14 cellular contexts compared by ENCODE assay signal in the genomic region with DNA sequence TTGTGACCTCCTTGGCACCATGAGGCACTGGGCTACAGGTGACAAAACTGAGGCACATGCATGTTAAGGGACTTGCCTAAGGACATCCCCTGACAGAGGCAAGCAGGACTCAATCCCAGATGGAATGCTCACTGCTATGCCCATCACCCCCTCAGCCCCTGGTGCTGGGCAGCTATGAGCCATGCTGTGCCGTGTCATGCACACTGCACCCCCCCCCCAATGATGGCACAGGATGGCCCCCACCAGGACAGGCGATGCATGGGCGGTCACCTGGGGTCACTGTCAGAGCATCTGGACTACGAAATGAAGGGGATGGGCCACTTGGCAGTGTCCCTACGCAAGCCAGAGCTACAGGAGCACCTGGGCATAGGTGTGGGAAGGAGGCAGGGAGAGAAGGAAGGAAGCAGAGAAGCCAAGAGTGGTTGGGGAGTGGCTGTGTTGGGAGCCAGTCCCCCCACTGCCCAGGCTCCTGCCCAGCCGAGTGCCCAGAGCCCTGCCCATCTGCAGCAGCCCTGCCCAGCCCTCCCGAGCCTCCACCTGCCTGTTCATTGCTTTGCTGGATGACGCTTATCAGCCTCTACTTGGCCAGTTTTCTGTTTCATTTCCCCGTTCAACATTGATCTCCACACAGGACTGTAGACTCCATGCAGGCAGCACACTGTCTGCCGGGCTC.
A peak's percentile ranks its signal among the peaks of the same experiment; 100 is the strongest.
DNase-seq lines count a peak whose midpoint lies in the region; ATAC-seq and TF ChIP-seq lines count a peak whose summit lies in the region.
"Had no signal": no experiment of that assay in that cellular context is flagged by ENCODE, and none has a peak within 500 bp of the region (broad histone marks: within the 10 kb centered on the region; RNA-seq: fewer than 3 reads in every experiment).

No MANE protein-coding gene starts in this region.

- CTCF ChIA-PET in MCF 10A (lab: Yijun Ruan, JAX) = interaction anchor here (0.7 kb wide), 1 partner anchor 105 kb away, joined by 7 read pairs; no protein-coding TSS in a partner anchor

- no peak overlapping the region for H3K4me3 Mint-ChIP-seq in MCF 10A (ENCODE audit: unreplicated experiment)
- no peak overlapping the region for H3K4me3 Mint-ChIP-seq in endodermal cell
- H3K4me3 Mint-ChIP-seq in osteocyte (ENCODE audit: unreplicated experiment) = no peak overlapping the region
- H3K4me3 Mint-ChIP-seq: stimulated activated effector memory CD8-positive, alpha-beta T cell treated with anti-CD3 and anti-CD28 coated beads, Interleukin-12 subunit alpha, Interleukin-12 subunit beta, amount 100 ng/mL, for 72 hours had no signal

- peak overlapping the region in 1 of 2 donors; percentile 16 for H3K27ac ChIP-seq in breast epithelium
- no peak overlapping the region for H3K27ac ChIP-seq in endodermal cell (ENCODE audit: low read depth, low read length)
- H3K27ac ChIP-seq: SK-N-MC had no signal

- H3K27ac Mint-ChIP-seq in MCF 10A (ENCODE audit: low read depth, unreplicated experiment) (peak overlapping the region; percentile 39), endodermal cell (no peak overlapping the region), osteocyte (ENCODE audit: unreplicated experiment) (no peak overlapping the region)
- H3K27ac Mint-ChIP-seq: stimulated activated effector memory CD8-positive, alpha-beta T cell treated with anti-CD3 and anti-CD28 coated beads, Interleukin-12 subunit alpha, Interleukin-12 subunit beta, amount 100 ng/mL, for 72 hours had no signal

- no peaks in the 10 kb centered on the region for H3K9me3 ChIP-seq in breast epithelium
- no peaks in the 10 kb centered on the region for H3K9me3 ChIP-seq in endodermal cell (ENCODE audit: control insufficient read depth, low read length)
- H3K9me3 ChIP-seq: gastrocnemius medialis had no signal

- H3K9me3 Mint-ChIP-seq in MCF 10A (ENCODE audit: unreplicated experiment) = no peaks in the 10 kb centered on the region
- H3K9me3 Mint-ChIP-seq in endodermal cell = no peaks in the 10 kb centered on the region
- H3K9me3 Mint-ChIP-seq in osteocyte (ENCODE audit: unreplicated experiment) = no peaks in the 10 kb centered on the region
- H3K9me3 Mint-ChIP-seq: stimulated activated effector memory CD8-positive, alpha-beta T cell treated with anti-CD3 and anti-CD28 coated beads, Interleukin-12 subunit alpha, Interleukin-12 subunit beta, amount 100 ng/mL, for 72 hours had no signal

- ATAC-seq in HG02571 (IDR thresholded peaks at IDR 0.05; ENCODE audit: unreplicated experiment) (no peak), GM19397 (IDR thresholded peaks at IDR 0.05; ENCODE audit: unreplicated experiment) (no peak), HG03196 (IDR thresholded peaks at IDR 0.05; ENCODE audit: unreplicated experiment) (no peak), HG02588 (IDR thresholded peaks at IDR 0.05; ENCODE audit: unreplicated experiment) (no peak)
- ATAC-seq: stimulated activated effector memory CD8-positive, alpha-beta T cell treated with anti-CD3 and anti-CD28 coated beads, Interleukin-12 subunit alpha, Interleukin-12 subunit beta, amount 100 ng/mL, for 72 hours had no signal

- no peak overlapping the region for H3K4me3 ChIP-seq in breast epithelium
- no peak overlapping the region for H3K4me3 ChIP-seq in endodermal cell (ENCODE audit: low read length)
- H3K4me3 ChIP-seq: gastrocnemius medialis, SK-N-MC had no signal

- no peaks in the 10 kb centered on the region for H3K4me1 ChIP-seq in breast epithelium
- no peaks in the 10 kb centered on the region for H3K4me1 ChIP-seq in endodermal cell (ENCODE audit: control insufficient read depth, insufficient read depth, low read length)
- H3K4me1 ChIP-seq: gastrocnemius medialis had no signal

- no TSS peak for BruUV-seq in MCF 10A (replicated peaks; lab: Mats Ljungman, UMichigan)

- no peak for TF ChIP-seq POLR2A in breast epithelium (IDR thresholded peaks at IDR 0.05)

- DNase-seq in MCF 10A (ENCODE audit: unreplicated experiment) (peak; percentile 36), breast epithelium (ENCODE audit: low spot score in 2 of 2) (no peak), endodermal cell (peak; percentile 39), osteocyte (ENCODE audit: extremely low spot score, unreplicated experiment) (peak; percentile 81)
- DNase-seq: activated naive CD4-positive, alpha-beta T cell; gastrocnemius medialis; NCI-H2081; stimulated activated CD4-positive, alpha-beta T cell treated with anti-CD3 and anti-CD28 coated beads, Interleukin-4, amount 100 ng/mL, for 24 hours had no signal

- TF ChIP-seq CTCF in MCF 10A (IDR thresholded peaks at IDR 0.05; ENCODE audit: unreplicated experiment) (no peak), breast epithelium (IDR thresholded peaks at IDR 0.05) (no peak), endodermal cell (conservative IDR thresholded peaks at IDR 0.05) (no peak), osteocyte (IDR thresholded peaks at IDR 0.05) (no peak)

- peaks cover 0 to 16% of the 10 kb centered on the region in 2 donors for H3K27me3 ChIP-seq in breast epithelium
- no peaks in the 10 kb centered on the region for H3K27me3 ChIP-seq in endodermal cell (ENCODE audit: control insufficient read depth, insufficient read depth, low read length, poor library complexity, severe bottlenecking)

- H3K36me3 Mint-ChIP-seq in MCF 10A (ENCODE audit: insufficient read depth, unreplicated experiment) (no peaks in the 10 kb centered on the region), endodermal cell (ENCODE audit: low read depth) (no peaks in the 10 kb centered on the region), osteocyte (ENCODE audit: unreplicated experiment) (no peaks in the 10 kb centered on the region)
- H3K36me3 Mint-ChIP-seq: stimulated activated effector memory CD8-positive, alpha-beta T cell treated with anti-CD3 and anti-CD28 coated beads, Interleukin-12 subunit alpha, Interleukin-12 subunit beta, amount 100 ng/mL, for 72 hours had no signal

- peaks cover 31% of the 10 kb centered on the region for H3K4me1 Mint-ChIP-seq in MCF 10A (ENCODE audit: insufficient read depth, unreplicated experiment)
- H3K4me1 Mint-ChIP-seq in endodermal cell = peaks cover 15% of the 10 kb centered on the region
- no peaks in the 10 kb centered on the region for H3K4me1 Mint-ChIP-seq in osteocyte (ENCODE audit: unreplicated experiment)
- H3K4me1 Mint-ChIP-seq: stimulated activated effector memory CD8-positive, alpha-beta T cell treated with anti-CD3 and anti-CD28 coated beads, Interleukin-12 subunit alpha, Interleukin-12 subunit beta, amount 100 ng/mL, for 72 hours had no signal

- no peak overlapping the region for H3K9ac ChIP-seq in endodermal cell (ENCODE audit: extremely low read depth, low read length, poor library complexity, severe bottlenecking)

- intact Hi-C loops in MCF 10A (cut with micrococcal nuclease) = no loop called here
- intact Hi-C loops in breast epithelium (cut with DNase I; ENCODE audit: low total_unique reads) = no loop called here

- H3K36me3 ChIP-seq in breast epithelium = no peaks in the 10 kb centered on the region
- H3K36me3 ChIP-seq in endodermal cell (ENCODE audit: control insufficient read depth, insufficient read depth, low read length) = no peaks in the 10 kb centered on the region
- H3K36me3 ChIP-seq: gastrocnemius medialis had no signal

- POLR2A ChIA-PET in MCF 10A (lab: Yijun Ruan, JAX) = interaction anchor here (0.6 to 1.7 kb wide), 4 partner anchors 9 to 182 kb away, joined by 3 to 5 read pairs (median 4); no protein-coding TSS in a partner anchor

- WGBS in endodermal cell (ENCODE audit: insufficient coverage in 1 of 2, insufficient read length in 1 of 2), 2 experiments = 90 to 94% methylated on average over 2 to 10 of the region's 10 CpGs

- no peaks in the 10 kb centered on the region for H3K27me3 Mint-ChIP-seq in MCF 10A (ENCODE audit: insufficient read depth, unreplicated experiment)
- H3K27me3 Mint-ChIP-seq in endodermal cell (ENCODE audit: insufficient read depth) = peaks cover 2% of the 10 kb centered on the region
- H3K27me3 Mint-ChIP-seq in osteocyte (ENCODE audit: unreplicated experiment) = no peaks in the 10 kb centered on the region

Comparison
In these comparisons a context has a peak if more than half of its experiments do, and no peak if none do; other contexts are left out.
1. DNase-seq: peak in MCF 10A (single experiment), endodermal cell (single experiment) and osteocyte (single experiment); none in breast epithelium (0 of 2).